ENCODE assay signal across 5 cellular contexts in the genomic region with DNA sequence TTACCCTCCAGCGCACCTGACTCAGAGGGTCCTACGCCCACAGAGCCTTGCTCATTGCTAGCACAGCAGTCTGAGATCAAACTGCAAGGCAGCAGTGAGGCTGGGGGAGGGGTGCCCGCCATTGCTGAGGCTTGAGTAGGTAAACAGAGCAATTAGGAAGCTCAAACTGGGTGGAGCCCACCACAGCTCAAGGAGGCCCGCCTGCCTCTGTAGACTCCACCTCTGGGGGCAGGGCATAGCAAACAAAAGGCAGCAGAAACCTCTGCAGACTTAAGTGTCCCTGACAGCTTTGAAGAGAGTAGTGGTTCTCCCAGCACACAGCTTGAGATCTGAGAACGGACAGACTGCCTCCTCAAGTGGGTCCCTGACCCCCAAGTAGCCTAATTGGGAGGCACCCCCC.
DNase-seq lines count a peak whose midpoint lies in the region; ATAC-seq, FAIRE-seq and TF ChIP-seq lines count a peak whose summit lies in the region.
"Not testable (repeated sequence)": the region's sequence is repeated elsewhere in the genome, so short reads cannot be mapped to it uniquely, and the experiment has no call there.

No MANE protein-coding gene starts in this region.

- H3F3A ChIP-seq in GM23338 (replicated peaks; ENCODE audit: low read depth), result not testable (repeated sequence)

- TF ChIP-seq CTCF in GM23338 (conservative IDR thresholded peaks at IDR 0.05; ENCODE audit: low read depth in 2 of 2); WERI-Rb-1 (IDR thresholded peaks at IDR 0.05; ENCODE audit: low read depth, low read length); K562 (IDR thresholded peaks at IDR 0.05 in 2 of 3, conservative IDR thresholded peaks at IDR 0.05 in 1 of 3; ENCODE audit: insufficient read depth in 2 of 3, low read depth in 1 of 3, low read length in 3 of 3); H1 (IDR thresholded peaks at IDR 0.05; ENCODE audit: control extremely low read depth in 1 of 3, insufficient read depth in 1 of 3, low read depth in 1 of 3, low read length in 3 of 3): not testable (repeated sequence)

- not testable (repeated sequence) for H4K91ac ChIP-seq in H1 (replicated peaks; ENCODE audit: insufficient read length, low read length)

- not testable (repeated sequence) for DNase-seq in GM23338 (ENCODE audit: low spot score); K562 (ENCODE audit: extremely low read depth in 1 of 4, low spot score in 3 of 4); H1 (ENCODE audit: low read depth in 1 of 2, low spot score in 2 of 2)
- peak; percentile 72 for DNase-seq in NCI-H82 (lab: John Stamatoyannopoulos, UW)
- DNase-seq in WERI-Rb-1, result peak; percentile 40

- TF ChIP-seq RAD21 in K562 (CRISPR knock-in tag; conservative IDR thresholded peaks at IDR 0.05 in 1 of 2, IDR thresholded peaks at IDR 0.05 in 1 of 2); H1 (IDR thresholded peaks at IDR 0.05 in 1 of 2, conservative IDR thresholded peaks at IDR 0.05 in 1 of 2; ENCODE audit: low read depth in 2 of 2, low read length in 2 of 2): not testable (repeated sequence)

- not testable (repeated sequence) for BruUV-seq in K562 (replicated peaks; lab: Mats Ljungman, UMichigan)

- H3K9me2 ChIP-seq in GM23338 (ENCODE audit: insufficient read depth), result not testable (repeated sequence)

- not testable (repeated sequence) for FAIRE-seq in K562 (lab: Jason Lieb, UNC); H1 (lab: Jason Lieb, UNC)

- not testable (repeated sequence) for H3K4me3 Mint-ChIP-seq in GM23338

- H3K4me1 Mint-ChIP-seq in GM23338, result peaks cover 25% of the 10 kb centered on the region

- H2AK5ac ChIP-seq in H1 (ENCODE audit: low read depth, low read length), result not testable (repeated sequence)

- H3K36me3 ChIP-seq in GM23338 (ENCODE audit: insufficient read depth); WERI-Rb-1; K562 (ENCODE audit: control insufficient read depth, insufficient read depth, low read length); H1 (ENCODE audit: control insufficient read depth in 2 of 4, insufficient read depth in 4 of 4, low read length in 3 of 4): not testable (repeated sequence)

- in situ Hi-C loops in K562 (cut with MboI), result not testable (repeated sequence)

- H3K27ac Mint-ChIP-seq in GM23338, result peak overlapping the region; percentile 56; the same call in 1 of the 2 replicates

- not testable (repeated sequence) for H2BK20ac ChIP-seq in H1 (ENCODE audit: low read length)

- H2AFZ ChIP-seq in GM23338, result 0 out of 2 replicates have a peak overlapping the region, but pooled peaks have one; percentile 18
- H2AFZ ChIP-seq in K562 (ENCODE audit: low read depth, low read length); H1 (ENCODE audit: low read length): not testable (repeated sequence)

- not testable (repeated sequence) for TF ChIP-seq EP300 in K562 (IDR thresholded peaks at IDR 0.05; ENCODE audit: low read length); H1 (IDR thresholded peaks at IDR 0.05; ENCODE audit: borderline replicate concordance in 1 of 2, low read depth in 2 of 2, low read length in 2 of 2)

- H3K27ac ChIP-seq in GM23338 (ENCODE audit: low read depth); WERI-Rb-1; K562 (ENCODE audit: extremely low read depth, low read depth, low read length); H1 (ENCODE audit: low read depth, low read length): not testable (repeated sequence)

- 21% methylated on average over 3 of the region's 5 CpGs for WGBS in K562 (ENCODE audit: insufficient coverage, low coverage, missing lambda C conversion rate)
- 73% methylated on average over 5 of the region's 5 CpGs; no CpG with 5 or more reads in 1 of the 2 experiments for WGBS in H1 (ENCODE audit: extremely low coverage in 1 of 2, insufficient coverage in 1 of 2, insufficient read length in 1 of 2, insufficient replicate concordance in 2 of 2, low coverage in 1 of 2, low lambda C conversion rate in 2 of 2, missing lambda C conversion rate in 1 of 2), 2 experiments

- not testable (repeated sequence) for H3K4ac ChIP-seq in H1 (replicated peaks; ENCODE audit: insufficient read length, low read depth, low read length)

- peaks cover 33% of the 10 kb centered on the region for H3K4me1 ChIP-seq in GM23338 (ENCODE audit: insufficient read depth)
- H3K4me1 ChIP-seq in K562 (replicated peaks in 1 of 2; ENCODE audit: control insufficient read depth in 2 of 2, insufficient read depth in 2 of 2, low read length in 2 of 2); H1 (replicated peaks in 1 of 4; ENCODE audit: control insufficient read depth in 3 of 4, insufficient read depth in 4 of 4, low read length in 3 of 4): not testable (repeated sequence)

- H3K27me3 Mint-ChIP-seq in GM23338 (ENCODE audit: insufficient read depth, low read depth, poor library complexity), result not testable (repeated sequence)

- H3K14ac ChIP-seq in H1 (ENCODE audit: insufficient read length), result not testable (repeated sequence)

- H4K8ac ChIP-seq in H1 (ENCODE audit: extremely low read depth, insufficient read depth, low read length), result not testable (repeated sequence)

- H4K5ac ChIP-seq in H1 (ENCODE audit: insufficient read length, low read depth, low read length), result not testable (repeated sequence)

- H3K56ac ChIP-seq in H1 (replicated peaks; ENCODE audit: insufficient read length, low read depth, low read length), result not testable (repeated sequence)

- H2BK120ac ChIP-seq in H1 (replicated peaks; ENCODE audit: low read depth, low read length), result not testable (repeated sequence)

- TF ChIP-seq POLR2A in K562 (conservative IDR thresholded peaks at IDR 0.05); H1 (IDR thresholded peaks at IDR 0.05; ENCODE audit: control extremely low read depth in 1 of 2, low read depth in 2 of 2, low read length in 2 of 2): not testable (repeated sequence)

- H3K27me3 ChIP-seq in GM23338 (ENCODE audit: insufficient read depth); WERI-Rb-1 (ENCODE audit: insufficient read depth, low read depth, severe bottlenecking); K562 (ENCODE audit: control insufficient read depth in 2 of 2, insufficient read depth in 2 of 2, low read length in 2 of 2); H1 (replicated peaks in 1 of 4; ENCODE audit: control insufficient read depth in 3 of 4, extremely low read depth in 1 of 4, insufficient read depth in 3 of 4, low read length in 3 of 4): not testable (repeated sequence)

- H3K23me2 ChIP-seq in H1 (ENCODE audit: low read depth, low read length), result not testable (repeated sequence)

- H3K4me3 ChIP-seq in GM23338; WERI-Rb-1 (ENCODE audit: low read depth, low read length); K562; H1 (ENCODE audit: extremely low read depth in 1 of 4, insufficient read depth in 2 of 4, low read depth in 3 of 4, low read length in 4 of 4): not testable (repeated sequence)

- H3K79me2 ChIP-seq in GM23338 (replicated peaks; ENCODE audit: insufficient read depth); K562 (ENCODE audit: control insufficient read depth, insufficient read depth, low read length); H1 (ENCODE audit: control insufficient read depth in 1 of 2, insufficient read depth in 2 of 2, low read length in 2 of 2): not testable (repeated sequence)

- H4K20me1 ChIP-seq in GM23338 (replicated peaks; ENCODE audit: insufficient read depth); K562 (replicated peaks; ENCODE audit: control insufficient read depth, insufficient read depth, low read length); H1 (replicated peaks in 1 of 2; ENCODE audit: control insufficient read depth in 1 of 2, insufficient read depth in 2 of 2, low read length in 2 of 2): not testable (repeated sequence)

- peak overlapping the region; percentile 49; the same call in 1 of the 2 replicates for H3K4me2 ChIP-seq in GM23338
- not testable (repeated sequence) for H3K4me2 ChIP-seq in K562 (ENCODE audit: insufficient read depth, low read length)
- H3K4me2 ChIP-seq in H1 (ENCODE audit: insufficient read depth in 1 of 2, low read depth in 2 of 2, low read length in 2 of 2), result peak overlapping the region in 1 of 2 experiments; percentile 5; a peak in 2 of 4 replicates

- not testable (repeated sequence) for H2BK15ac ChIP-seq in H1 (ENCODE audit: low read length)

- H3K23ac ChIP-seq in H1 (ENCODE audit: insufficient read length), result not testable (repeated sequence)

- CTCF ChIA-PET in K562 (lab: Yijun Ruan, JAX; ENCODE audit: low intra/inter-chr PET ratio), result not testable (repeated sequence)
- CTCF ChIA-PET in H1 (lab: Charles Lee; ENCODE audit: partially characterized antibody), result interaction anchor here (1.0 to 1.4 kb wide), 2 partner anchors 8 to 100 kb away, joined by 3 read pairs; a partner anchor contains a TSS

- not testable (repeated sequence) for H3K9me3 Mint-ChIP-seq in GM23338

- H3K79me1 ChIP-seq in H1 (ENCODE audit: low read depth, low read length), result not testable (repeated sequence)

- H3K9me3 ChIP-seq in WERI-Rb-1 (ENCODE audit: severe bottlenecking); K562 (replicated peaks; ENCODE audit: control insufficient read depth, insufficient read depth, low read depth, low read length); H1 (ENCODE audit: insufficient read depth in 2 of 2, low read depth in 1 of 2, low read length in 1 of 2): not testable (repeated sequence)

- H3K36me3 Mint-ChIP-seq in GM23338 (ENCODE audit: low read depth), result peaks cover 14% of the 10 kb centered on the region; the same call in 2 of the 3 replicates

- peak overlapping the region; percentile 64; the same call in 1 of the 2 replicates for H2BK12ac ChIP-seq in H1 (ENCODE audit: low read depth, low read length)

- POLR2A ChIA-PET in K562 (lab: Yijun Ruan, JAX), result not testable (repeated sequence)
- POLR2A ChIA-PET in H1 (lab: Charles Lee; ENCODE audit: partially characterized antibody), result interaction anchor here (1.3 to 1.4 kb wide), 2 partner anchors 15 to 119 kb away, joined by 3 to 7 read pairs; no protein-coding TSS in a partner anchor

- H3K18ac ChIP-seq in H1 (ENCODE audit: extremely low read depth, low read length), result not testable (repeated sequence)

- not testable (repeated sequence) for H3K9me1 ChIP-seq in K562 (ENCODE audit: control insufficient read depth, insufficient read depth, low read length)

- not testable (repeated sequence) for H3K9ac ChIP-seq in K562 (ENCODE audit: insufficient read depth in 1 of 2, low read depth in 2 of 2, low read length in 2 of 2); H1 (replicated peaks in 1 of 4; ENCODE audit: extremely low read depth in 1 of 4, low read depth in 3 of 4, low read length in 3 of 4)

- intact Hi-C loops in K562 (cut with micrococcal nuclease), result not testable (repeated sequence)

- H2BK5ac ChIP-seq in H1 (ENCODE audit: low read depth, low read length), result 0 out of 2 replicates have a peak overlapping the region, but pooled peaks have one; percentile 40

- not testable (repeated sequence) for ATAC-seq in GM23338, K562
